ENCODE assay signal across 23 cellular contexts in genomic region chr1:94269921-94270320, GRCh38. TPM values are rescaled to one million over a fixed set of nuclear protein-coding genes. Genes with fewer than 3 reads are reported as not detected.
"Had no signal": no experiment of that assay in that cellular context is flagged by ENCODE, and none has a peak within 500 bp of the region (broad histone marks: within the 10 kb centered on the region; RNA-seq: fewer than 3 reads in every experiment).

No MANE protein-coding gene starts in this region.

- H3K4me3 ChIP-seq: body of pancreas, SK-N-MC had no signal

- H3K9me3 Mint-ChIP-seq: activated naive CD4-positive, alpha-beta T cell treated with anti-CD3 and anti-CD28 coated beads, Interleukin-2, amount 50 U/mL, for 24 hours; central memory CD8-positive, alpha-beta T cell; T-helper 2 cell treated with Interferon-gamma antibody and Interleukin-4, amounts not matched to agents 5 μg/mL and 100 μg/mL, for 36 hours had no signal

- DNase-seq: activated CD4-positive, alpha-beta T cell treated with anti-CD3 and anti-CD28 coated beads for 36 hours; activated CD8-positive, alpha-beta memory T cell treated with anti-CD3 and anti-CD28 coated beads, Interleukin-2, amount 50 U/mL, for 48 hours; activated CD8-positive, alpha-beta T cell treated with anti-CD3 and anti-CD28 coated beads, Interleukin-2, amount 10 ng/mL, durations not matched to agents 7 days and 5 days; activated naive CD4-positive, alpha-beta T cell; activated T-cell treated with anti-CD3 and anti-CD28 coated beads, Interleukin-2, amount 50 U/mL, for 1 hour; aorta; body of pancreas; MM.1S; NCI-H1105; NCI-H1436; NCI-H187; NCI-H2081; NCI-H510A treated with DMSO at 0.1 percent for 48 hours; NCI-H69; NK-92 treated with Interleukin-12 subunit alpha and Interleukin-12 subunit beta, amount 100 ng/mL, for 24 hours; OCI-M1; SIG-M5; SW 1271; WERI-Rb-1 had no signal

- H3K27ac ChIP-seq: body of pancreas, SK-N-MC, WERI-Rb-1 had no signal

- H3K27me3 ChIP-seq: body of pancreas had no signal

- H3K36me3 Mint-ChIP-seq: activated naive CD4-positive, alpha-beta T cell treated with anti-CD3 and anti-CD28 coated beads, Interleukin-2, amount 50 U/mL, for 24 hours had no signal

- H3K9me3 ChIP-seq: body of pancreas had no signal

- H3K27ac Mint-ChIP-seq: activated CD4-positive, alpha-beta T cell treated with anti-CD3 and anti-CD28 coated beads for 36 hours; activated CD8-positive, alpha-beta T cell treated with anti-CD3 and anti-CD28 coated beads, Interleukin-2, amount 10 ng/mL, durations not matched to agents 7 days and 5 days; activated naive CD4-positive, alpha-beta T cell treated with anti-CD3 and anti-CD28 coated beads, Interleukin-2, amount 50 U/mL, for 24 hours; T-helper 2 cell treated with Interferon-gamma antibody and Interleukin-4, amounts not matched to agents 5 μg/mL and 100 μg/mL, for 36 hours had no signal

- H3K4me1 ChIP-seq: body of pancreas had no signal

- H3K4me1 Mint-ChIP-seq: activated CD4-positive, alpha-beta T cell treated with anti-CD3 and anti-CD28 coated beads for 36 hours; activated naive CD4-positive, alpha-beta T cell treated with anti-CD3 and anti-CD28 coated beads, Interleukin-2, amount 50 U/mL, for 24 hours; central memory CD8-positive, alpha-beta T cell had no signal

- H3K4me3 Mint-ChIP-seq: activated CD4-positive, alpha-beta T cell treated with anti-CD3 and anti-CD28 coated beads for 36 hours; activated CD8-positive, alpha-beta T cell treated with anti-CD3 and anti-CD28 coated beads, Interleukin-2, amount 10 ng/mL, durations not matched to agents 7 days and 5 days; activated naive CD4-positive, alpha-beta T cell treated with anti-CD3 and anti-CD28 coated beads, Interleukin-2, amount 50 U/mL, for 24 hours; central memory CD8-positive, alpha-beta T cell; T-helper 2 cell treated with Interferon-gamma antibody and Interleukin-4, amounts not matched to agents 5 μg/mL and 100 μg/mL, for 36 hours had no signal

- ATAC-seq: activated CD4-positive, alpha-beta T cell treated with anti-CD3 and anti-CD28 coated beads for 36 hours; activated CD8-positive, alpha-beta T cell treated with anti-CD3 and anti-CD28 coated beads, Interleukin-2, amount 10 ng/mL, durations not matched to agents 7 days and 5 days; body of pancreas had no signal

- H3K36me3 ChIP-seq: WERI-Rb-1 had no signal

RNA-seq across cellular contexts. Expression of gene ARHGAP29, which starts 32.5 kb away (rescaled TPM):
- total RNA-seq: activated CD8-positive, alpha-beta T cell treated with anti-CD3 and anti-CD28 coated beads, Interleukin-2, amount 10 ng/mL, durations not matched to agents 7 days and 5 days had no signal
